In the genomic region with DNA sequence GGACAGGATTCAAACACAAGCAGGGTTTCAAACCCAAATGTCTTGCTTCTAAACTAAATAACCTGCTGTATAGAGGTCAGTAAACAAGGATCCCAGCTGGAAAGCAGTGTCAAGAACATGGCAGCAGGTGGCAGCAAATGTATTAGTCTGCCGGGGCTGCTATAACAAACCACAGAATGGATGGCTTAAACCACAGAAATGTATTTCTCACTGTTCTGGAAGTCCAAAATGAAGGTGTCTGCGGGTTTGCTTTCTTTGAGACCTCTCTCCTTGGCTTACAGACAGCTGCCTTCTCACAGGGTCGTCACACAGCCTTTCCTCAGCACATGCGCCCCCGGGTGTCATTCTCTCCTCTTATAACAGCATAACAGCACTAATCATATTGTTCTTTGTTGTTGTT, we compare ENCODE assay signal across 9 cellular contexts.
DNase-seq lines count a peak whose midpoint lies in the region; ATAC-seq lines count a peak whose summit lies in the region.
"Had no signal": no experiment of that assay in that cellular context is flagged by ENCODE, and none has a peak within 500 bp of the region (broad histone marks: within the 10 kb centered on the region; RNA-seq: fewer than 3 reads in every experiment).

No MANE protein-coding gene starts in this region.

- no peak overlapping the region for H3K27ac ChIP-seq in mesendoderm (ENCODE audit: low read depth, low read length)

- H3K36me3 ChIP-seq in mesendoderm (ENCODE audit: control insufficient read depth, insufficient read depth, low read length): no peaks in the 10 kb centered on the region

- no peak overlapping the region for H2BK5ac ChIP-seq in mesendoderm (ENCODE audit: low read length)

- no peak overlapping the region for H3K4me3 Mint-ChIP-seq in activated CD4-positive, alpha-beta T cell treated with anti-CD3 and anti-CD28 coated beads, Interleukin-2, amount 10 ng/mL, durations not matched to agents 24 days and 14 days
- H3K4me3 Mint-ChIP-seq: central memory CD8-positive, alpha-beta T cell had no signal

- peak; percentile 74 for ATAC-seq in HG02759 (IDR thresholded peaks at IDR 0.05; ENCODE audit: unreplicated experiment)
- ATAC-seq in GM21576 (IDR thresholded peaks at IDR 0.05; ENCODE audit: unreplicated experiment): no peak

- no peaks in the 10 kb centered on the region for H3K27me3 Mint-ChIP-seq in activated CD4-positive, alpha-beta T cell treated with anti-CD3 and anti-CD28 coated beads, Interleukin-2, amount 10 ng/mL, durations not matched to agents 24 days and 14 days

- no peaks in the 10 kb centered on the region for H3K79me1 ChIP-seq in mesendoderm (ENCODE audit: low read length)

- H2AK5ac ChIP-seq in mesendoderm (ENCODE audit: low read length): no peak overlapping the region

- H2BK120ac ChIP-seq in mesendoderm (ENCODE audit: low read depth, low read length): no peak overlapping the region

- H3K4me1 Mint-ChIP-seq in activated CD4-positive, alpha-beta T cell treated with anti-CD3 and anti-CD28 coated beads, Interleukin-2, amount 10 ng/mL, durations not matched to agents 24 days and 14 days: no peaks in the 10 kb centered on the region
- H3K4me1 Mint-ChIP-seq: central memory CD8-positive, alpha-beta T cell had no signal

- H3K9me3 Mint-ChIP-seq in activated CD4-positive, alpha-beta T cell treated with anti-CD3 and anti-CD28 coated beads, Interleukin-2, amount 10 ng/mL, durations not matched to agents 24 days and 14 days: no peaks in the 10 kb centered on the region
- H3K9me3 Mint-ChIP-seq: central memory CD8-positive, alpha-beta T cell had no signal

- no peak overlapping the region for H4K5ac ChIP-seq in mesendoderm (ENCODE audit: low read length)

- WGBS in mesendoderm (ENCODE audit: extremely low coverage, insufficient coverage, low lambda C conversion rate): no CpG with 5 or more reads among the region's 5 CpGs

- DNase-seq in activated CD4-positive, alpha-beta T cell treated with anti-CD3 and anti-CD28 coated beads, Interleukin-2, amount 10 ng/mL, durations not matched to agents 24 days and 14 days: peak; percentile 59
- no peak for DNase-seq in activated CD4-positive, alpha-beta T cell treated with anti-CD3 and anti-CD28 coated beads, Interleukin-2, amount 50 U/mL, for 4 hours
- DNase-seq in NCI-H774 (lab: John Stamatoyannopoulos, UW): peak; percentile 12
- peak; percentile 33 to 65 for DNase-seq in dermis microvascular lymphatic vessel endothelial cell (ENCODE audit: low read depth in 2 of 2)
- peak; percentile 54 for DNase-seq in mesendoderm
- no peak for DNase-seq in GM19240 (ENCODE audit: insufficient read length, low spot score)

- no peak overlapping the region for H3K18ac ChIP-seq in mesendoderm (ENCODE audit: low read length)

- H3K4ac ChIP-seq in mesendoderm (ENCODE audit: low read depth, low read length): no peak overlapping the region

- no peak overlapping the region for H3K4me2 ChIP-seq in mesendoderm (ENCODE audit: low read length)

- no peaks in the 10 kb centered on the region for H3K27me3 ChIP-seq in mesendoderm (ENCODE audit: insufficient read depth, low read length, poor library complexity)

- no peak overlapping the region for H3K56ac ChIP-seq in mesendoderm (ENCODE audit: low read length)

- H3K23ac ChIP-seq in mesendoderm (ENCODE audit: low read length): no peak overlapping the region

- no peaks in the 10 kb centered on the region for H3K79me2 ChIP-seq in mesendoderm (ENCODE audit: control insufficient read depth, insufficient read depth, low read length)

- H3K4me1 ChIP-seq in mesendoderm (ENCODE audit: control insufficient read depth, low read depth, low read length): peaks cover 6% of the 10 kb centered on the region

- H3K9ac ChIP-seq in mesendoderm (ENCODE audit: low read length): no peak overlapping the region

- no peaks in the 10 kb centered on the region for H3K36me3 Mint-ChIP-seq in activated CD4-positive, alpha-beta T cell treated with anti-CD3 and anti-CD28 coated beads, Interleukin-2, amount 10 ng/mL, durations not matched to agents 24 days and 14 days (ENCODE audit: low read depth)

- no peak overlapping the region for H4K8ac ChIP-seq in mesendoderm (ENCODE audit: low read depth, low read length)

- no peak overlapping the region for H3K4me3 ChIP-seq in mesendoderm (ENCODE audit: low read length)

- H3K27ac Mint-ChIP-seq in activated CD4-positive, alpha-beta T cell treated with anti-CD3 and anti-CD28 coated beads, Interleukin-2, amount 10 ng/mL, durations not matched to agents 24 days and 14 days: no peak overlapping the region

- H2BK15ac ChIP-seq in mesendoderm (replicated peaks; ENCODE audit: low read depth): no peak overlapping the region

- intact Hi-C loops in activated CD4-positive, alpha-beta T cell treated with anti-CD3 and anti-CD28 coated beads, Interleukin-2, amount 10 ng/mL, durations not matched to agents 24 days and 14 days (cut with micrococcal nuclease): no loop called here

Comparison
In these comparisons a context has a peak if more than half of its experiments do, and no peak if none do; other contexts are left out.
1. DNase-seq: peak in activated CD4-positive, alpha-beta T cell treated with anti-CD3 and anti-CD28 coated beads, Interleukin-2, amount 10 ng/mL, durations not matched to agents 24 days and 14 days (single experiment), NCI-H774 (single experiment), dermis microvascular lymphatic vessel endothelial cell (2 of 2) and mesendoderm (single experiment); none in activated CD4-positive, alpha-beta T cell treated with anti-CD3 and anti-CD28 coated beads, Interleukin-2, amount 50 U/mL, for 4 hours (0 of 2) and GM19240 (single experiment).